Comparison of ENCODE assay signal across 11 cellular contexts in the genomic region with DNA sequence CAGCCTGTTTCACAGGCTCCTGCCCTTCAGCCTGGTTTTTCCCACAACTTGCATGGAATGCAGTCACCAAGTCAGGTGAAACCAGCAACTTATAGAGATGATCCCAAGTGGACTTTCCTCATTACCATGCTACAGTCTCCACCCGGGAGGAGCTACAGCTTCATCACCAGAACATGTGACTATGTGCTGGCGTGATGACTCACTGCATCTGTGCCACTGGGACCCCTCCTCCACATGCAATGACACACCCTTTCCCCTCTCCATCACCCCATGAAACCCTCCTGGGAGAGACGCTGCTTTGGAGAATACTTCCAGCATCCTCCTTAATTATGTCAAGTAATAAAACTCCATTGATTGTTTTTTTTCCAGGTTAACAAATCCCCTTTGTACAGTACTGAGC. TPM values are rescaled to one million over a fixed set of nuclear protein-coding genes. Genes with fewer than 3 reads are reported as not detected.
DNase-seq lines count a peak whose midpoint lies in the region; ATAC-seq and TF ChIP-seq lines count a peak whose summit lies in the region.
"Had no signal": no experiment of that assay in that cellular context is flagged by ENCODE, and none has a peak within 500 bp of the region (broad histone marks: within the 10 kb centered on the region; RNA-seq: fewer than 3 reads in every experiment).

No MANE protein-coding gene starts in this region.

- H3K4me3 ChIP-seq in AG10803 (ENCODE audit: low read length), result no peak overlapping the region

- TF ChIP-seq CTCF in AG10803 (conservative IDR thresholded peaks at IDR 0.05; ENCODE audit: low read length) (no peak), brain (conservative IDR thresholded peaks at IDR 0.05) (no peak)

- peak; percentile 62 for DNase-seq in AG10803 (ENCODE audit: low read depth)
- DNase-seq in HT1080 (ENCODE audit: low read depth), result peak; percentile 91
- DNase-seq in medulla oblongata (ENCODE audit: extremely low spot score), result peak; percentile 54
- DNase-seq in NCI-H1436 (lab: John Stamatoyannopoulos, UW), result no peak
- DNase-seq: activated CD8-positive, alpha-beta memory T cell treated with anti-CD3 and anti-CD28 coated beads, Interleukin-2, amount 50 U/mL, for 4 hours; NCI-H510A treated with DMSO at 0.1 percent for 48 hours had no signal

- H3K4me1 Mint-ChIP-seq in brain, result peaks cover 22% of the 10 kb centered on the region

- H3K36me3 Mint-ChIP-seq in brain, result peaks cover 54% of the 10 kb centered on the region

- H3K27ac Mint-ChIP-seq in brain, result peak overlapping the region; percentile 10 to 82 (median 64)

- no peaks in the 10 kb centered on the region for H3K27me3 Mint-ChIP-seq in brain

- no peak for ATAC-seq in GM18868 (IDR thresholded peaks at IDR 0.05; ENCODE audit: unreplicated experiment)
- no peak for ATAC-seq in GM19452 (IDR thresholded peaks at IDR 0.05; ENCODE audit: unreplicated experiment)
- ATAC-seq in GM18867 (IDR thresholded peaks at IDR 0.05; ENCODE audit: unreplicated experiment), result no peak

- H3K4me3 Mint-ChIP-seq in brain, result peak overlapping the region in 1 of 5 experiments; percentile 9

- peaks cover 0 to 3% (median 0%) of the 10 kb centered on the region in 5 experiments for H3K9me3 Mint-ChIP-seq in brain

RNA-seq across cellular contexts. Expression of a gene that starts 17.6 kb away (rescaled TPM):
- total RNA-seq in HT1080 (2014; rRNA removed; shearing (Covaris generic)), result 12.2 and 31.5 TPM in 2 replicates
- polyA plus RNA-seq in HT1080 (2015; cell fraction: cytosol; rRNA removed), result 68.6 and 70.9 TPM in 2 replicates
- 23.2 and 26.9 TPM in 2 replicates for polyA plus RNA-seq in HT1080 (2015; cell fraction: nucleus; rRNA removed)
- 284 TPM for polyA plus RNA-seq in brain (ENCODE audit: insufficient read depth, low read depth, low replicate concordance)

RNA-seq across cellular contexts. Expression of a gene that starts 20.7 kb away (rescaled TPM):
- not detected in 2 replicates for total RNA-seq in HT1080 (2014; rRNA removed; shearing (Covaris generic))
- polyA plus RNA-seq in HT1080 (2015; cell fraction: cytosol; rRNA removed), result not detected in 2 replicates
- polyA plus RNA-seq in HT1080 (2015; cell fraction: nucleus; rRNA removed), result not detected in 2 replicates
- not detected for polyA plus RNA-seq in brain (ENCODE audit: insufficient read depth, low read depth, low replicate concordance)
- total RNA-seq: liver had no signal
